8 cellular contexts compared by ENCODE assay signal in the genomic region with DNA sequence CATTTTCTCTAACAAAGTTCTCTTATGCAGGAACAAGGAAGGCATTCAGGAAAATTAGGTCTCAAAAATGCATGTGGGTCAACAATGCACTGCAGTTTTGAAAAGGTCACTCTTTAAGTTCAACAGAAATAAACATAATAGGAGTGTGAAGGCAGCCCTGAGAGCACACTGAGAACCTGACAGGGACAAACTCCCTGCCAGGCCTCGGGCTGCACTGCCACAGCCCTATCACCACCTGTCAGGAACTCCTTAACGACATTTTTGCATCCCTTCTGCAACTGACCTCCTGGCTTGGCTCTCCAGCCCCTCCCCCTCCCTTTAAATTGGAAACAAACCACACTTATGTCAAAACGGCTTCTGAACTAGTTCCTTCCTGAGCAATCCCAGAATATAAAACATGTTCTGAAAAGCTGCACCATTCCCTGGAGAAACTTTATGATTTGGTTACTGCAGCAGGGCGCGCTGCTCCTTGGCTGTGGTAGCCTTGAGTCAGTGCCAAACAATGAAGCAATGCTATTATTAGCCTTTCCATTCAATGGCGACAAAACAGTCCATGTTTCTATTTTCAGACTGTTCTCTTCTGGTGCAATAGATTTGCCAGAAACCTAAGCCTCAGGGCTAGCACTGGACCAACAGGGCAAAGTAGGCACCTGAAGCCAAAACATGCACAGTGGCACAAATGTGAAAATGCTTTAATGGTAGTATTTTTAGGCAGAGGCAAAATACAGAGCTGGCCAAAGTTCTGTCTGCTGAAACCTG.
DNase-seq lines count a peak whose midpoint lies in the region; ATAC-seq and TF ChIP-seq lines count a peak whose summit lies in the region.

No MANE protein-coding gene starts in this region.

- H3K4me3 Mint-ChIP-seq in osteocyte (ENCODE audit: unreplicated experiment) = peak overlapping the region; percentile 7

- H3K4me1 Mint-ChIP-seq in osteocyte (ENCODE audit: unreplicated experiment) = peaks cover 62% of the 10 kb centered on the region

- no peaks in the 10 kb centered on the region for H3K27me3 Mint-ChIP-seq in osteocyte (ENCODE audit: unreplicated experiment)

- in situ Hi-C loops in SK-MEL-5 (cut with HindIII; ENCODE audit: low pct_unique_long_range_greater_than_20kb, low sequenced_read_pairs) = no loop called here

- DNase-seq in NCI-H1417 (lab: John Stamatoyannopoulos, UW) = peak in 2 of 3 experiments; percentile 16 to 49
- DNase-seq in NCI-H1417 treated with DMSO at 0.1 percent for 48 hours (lab: John Stamatoyannopoulos, UW) = no peak
- DNase-seq in SK-MEL-5 (ENCODE audit: low read depth, low spot score) = peak; percentile 94
- DNase-seq in foreskin fibroblast = peak; percentile 82 to 92
- DNase-seq in osteocyte (ENCODE audit: extremely low spot score, unreplicated experiment) = no peak

- no peak for ATAC-seq in GM18868 (IDR thresholded peaks at IDR 0.05; ENCODE audit: unreplicated experiment)
- no peak for ATAC-seq in HG02642 (IDR thresholded peaks at IDR 0.05; ENCODE audit: poor library complexity, unreplicated experiment)
- ATAC-seq in GM21515 (IDR thresholded peaks at IDR 0.05; ENCODE audit: unreplicated experiment) = no peak

- TF ChIP-seq CTCF in foreskin fibroblast (IDR thresholded peaks at IDR 0.05; ENCODE audit: low read depth, low read length) (no peak), osteocyte (IDR thresholded peaks at IDR 0.05) (peak; percentile 35)

- peak overlapping the region; percentile 64 for H3K27ac Mint-ChIP-seq in osteocyte (ENCODE audit: unreplicated experiment)

- no peaks in the 10 kb centered on the region for H3K9me3 Mint-ChIP-seq in osteocyte (ENCODE audit: unreplicated experiment)

- H3K4me3 ChIP-seq in foreskin fibroblast (ENCODE audit: low read depth in 1 of 2, low read length in 2 of 2) = no peak overlapping the region

- H3K36me3 Mint-ChIP-seq in osteocyte (ENCODE audit: unreplicated experiment) = no peaks in the 10 kb centered on the region

Comparison
In these comparisons a context has a peak if more than half of its experiments do, and no peak if none do; other contexts are left out.
1. DNase-seq: peak in NCI-H1417 (2 of 3), SK-MEL-5 (single experiment) and foreskin fibroblast (2 of 2); none in NCI-H1417 treated with DMSO at 0.1 percent for 48 hours (single experiment) and osteocyte (single experiment).